ENCODE assay signal across 13 cellular contexts in the genomic region with DNA sequence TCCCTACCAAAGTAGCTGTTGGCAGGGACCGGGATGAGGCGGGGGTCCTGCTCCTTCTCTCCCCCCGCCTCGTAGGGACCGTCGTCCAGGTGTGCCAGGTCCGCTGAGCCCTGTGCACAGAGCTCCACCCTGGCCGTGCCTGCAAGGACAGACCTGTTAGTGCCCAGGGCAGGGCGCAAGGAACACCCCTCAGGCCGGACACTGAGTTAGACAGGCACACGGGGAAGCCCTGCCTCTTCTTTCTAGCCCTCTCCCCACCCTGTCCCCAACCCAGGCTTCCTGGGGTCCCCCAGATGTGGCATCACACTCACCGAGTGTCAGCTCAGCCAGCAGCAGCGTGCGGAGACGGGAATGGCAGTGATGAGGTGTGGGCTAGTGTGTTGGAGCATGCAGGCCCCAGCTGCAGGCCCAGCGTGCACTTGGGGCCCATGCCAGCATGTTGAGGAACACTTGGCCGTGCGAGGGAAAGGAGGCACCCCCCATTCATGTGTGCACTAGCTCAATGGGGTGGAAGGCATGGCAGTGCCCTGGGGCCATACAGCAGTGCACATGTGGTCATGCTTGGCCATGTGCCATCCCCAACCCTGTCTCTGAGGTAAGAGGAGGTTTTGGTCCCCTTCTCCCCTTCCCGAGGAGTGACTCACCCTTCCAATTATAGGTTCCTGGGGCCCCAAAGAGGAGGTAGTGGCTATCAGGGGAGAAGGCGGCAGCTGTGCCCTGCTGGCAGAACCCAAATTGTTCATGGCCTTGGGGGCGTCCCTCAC. TPM values are rescaled to one million over a fixed set of nuclear protein-coding genes. Genes with fewer than 3 reads are reported as not detected.
A peak's percentile ranks its signal among the peaks of the same experiment; 100 is the strongest.
DNase-seq lines count a peak whose midpoint lies in the region; ATAC-seq and TF ChIP-seq lines count a peak whose summit lies in the region.
"Had no signal": no experiment of that assay in that cellular context is flagged by ENCODE, and none has a peak within 500 bp of the region (broad histone marks: within the 10 kb centered on the region; RNA-seq: fewer than 3 reads in every experiment).

No MANE protein-coding gene starts in this region.

- H3K4me1 ChIP-seq in skeletal muscle tissue (ENCODE audit: control insufficient read depth in 3 of 3, insufficient read depth in 3 of 3, low read length in 3 of 3) (peaks cover 50 to 63% (median 54%) of the 10 kb centered on the region in 3 donors), adrenal gland (replicated peaks in 1 of 2) (no peaks in the 10 kb centered on the region)

- ATAC-seq in GM19463 (IDR thresholded peaks at IDR 0.05; ENCODE audit: unreplicated experiment) = peak; percentile 41
- ATAC-seq in activated naive CD8-positive, alpha-beta T cell treated with anti-CD3 and anti-CD28 coated beads, Interleukin-2, amount 50 U/mL, for 24 hours = no peak
- ATAC-seq: Panc1 had no signal

- 86 to 88% (median 87%) methylated on average over 16 to 21 of the region's 21 CpGs for WGBS in adrenal gland, 4 donors

- no peaks in the 10 kb centered on the region for H3K4me1 Mint-ChIP-seq in activated CD4-positive, alpha-beta T cell treated with anti-CD3 and anti-CD28 coated beads, Interleukin-2, amount 10 ng/mL, durations not matched to agents 24 days and 14 days
- no peaks in the 10 kb centered on the region for H3K4me1 Mint-ChIP-seq in activated naive CD8-positive, alpha-beta T cell treated with anti-CD3 and anti-CD28 coated beads, Interleukin-2, amount 50 U/mL, for 24 hours

- TF ChIP-seq POLR2A in adrenal gland (IDR thresholded peaks at IDR 0.05) = no peak

- no peaks in the 10 kb centered on the region for H3K36me3 Mint-ChIP-seq in activated CD4-positive, alpha-beta T cell treated with anti-CD3 and anti-CD28 coated beads, Interleukin-2, amount 10 ng/mL, durations not matched to agents 24 days and 14 days (ENCODE audit: low read depth)
- H3K36me3 Mint-ChIP-seq in activated naive CD8-positive, alpha-beta T cell treated with anti-CD3 and anti-CD28 coated beads, Interleukin-2, amount 50 U/mL, for 24 hours (ENCODE audit: low read depth) = no peaks in the 10 kb centered on the region
- H3K36me3 Mint-ChIP-seq: activated naive CD8-positive, alpha-beta T cell; CD4-positive, CD25-positive, alpha-beta regulatory T cell had no signal

- H3K4me3 ChIP-seq in epithelial cell of esophagus (ENCODE audit: low read length) = no peak overlapping the region
- peak overlapping the region; percentile 35 to 67 (median 63) for H3K4me3 ChIP-seq in skeletal muscle tissue (ENCODE audit: low read length in 3 of 3)
- no peak overlapping the region for H3K4me3 ChIP-seq in adrenal gland

- H3K4me3 Mint-ChIP-seq in activated CD4-positive, alpha-beta T cell treated with anti-CD3 and anti-CD28 coated beads, Interleukin-2, amount 10 ng/mL, durations not matched to agents 24 days and 14 days = no peak overlapping the region
- no peak overlapping the region for H3K4me3 Mint-ChIP-seq in activated naive CD8-positive, alpha-beta T cell treated with anti-CD3 and anti-CD28 coated beads, Interleukin-2, amount 50 U/mL, for 24 hours
- H3K4me3 Mint-ChIP-seq: activated naive CD8-positive, alpha-beta T cell; CD4-positive, CD25-positive, alpha-beta regulatory T cell had no signal

- TF ChIP-seq CTCF in epithelial cell of esophagus (IDR thresholded peaks at IDR 0.05; ENCODE audit: insufficient read depth, low read depth, low read length, missing control alignments) (no peak), adrenal gland (IDR thresholded peaks at IDR 0.05) (no peak)

- peak overlapping the region; percentile 33 to 69 (median 51) for H3K9ac ChIP-seq in skeletal muscle tissue (ENCODE audit: low read depth in 1 of 3, low read length in 3 of 3)
- H3K9ac ChIP-seq: KMS-11 had no signal

- DNase-seq in NOMO-1 treated with dmso at 0.1 percent for 144 hours (lab: John Stamatoyannopoulos, UW; ENCODE audit: unreplicated experiment) (peak; percentile 56), epithelial cell of esophagus (ENCODE audit: low read depth) (peak; percentile 42), adrenal gland (no peak), NAMALWA (ENCODE audit: low spot score) (no peak)
- DNase-seq in activated CD4-positive, alpha-beta T cell treated with anti-CD3 and anti-CD28 coated beads, Interleukin-2, amount 10 ng/mL, durations not matched to agents 24 days and 14 days = no peak
- DNase-seq in activated naive CD8-positive, alpha-beta T cell treated with anti-CD3 and anti-CD28 coated beads, Interleukin-2, amount 50 U/mL, for 24 hours = no peak
- DNase-seq: CD4-positive, CD25-positive, alpha-beta regulatory T cell; stimulated activated naive CD4-positive, alpha-beta T cell had no signal

- intact Hi-C loops in activated CD4-positive, alpha-beta T cell treated with anti-CD3 and anti-CD28 coated beads, Interleukin-2, amount 10 ng/mL, durations not matched to agents 24 days and 14 days (cut with micrococcal nuclease) = no loop called here
- intact Hi-C loops in adrenal gland (cut with DNase I) = no loop called here

- H3K36me3 ChIP-seq in skeletal muscle tissue (ENCODE audit: control insufficient read depth in 3 of 3, insufficient read depth in 3 of 3, low read length in 3 of 3) (peaks cover 40 to 51% (median 51%) of the 10 kb centered on the region in 3 donors), adrenal gland (replicated peaks in 1 of 2) (no peaks in the 10 kb centered on the region)

- H3K9me3 Mint-ChIP-seq in activated CD4-positive, alpha-beta T cell treated with anti-CD3 and anti-CD28 coated beads, Interleukin-2, amount 10 ng/mL, durations not matched to agents 24 days and 14 days = no peaks in the 10 kb centered on the region
- no peaks in the 10 kb centered on the region for H3K9me3 Mint-ChIP-seq in activated naive CD8-positive, alpha-beta T cell treated with anti-CD3 and anti-CD28 coated beads, Interleukin-2, amount 50 U/mL, for 24 hours
- H3K9me3 Mint-ChIP-seq: CD4-positive, CD25-positive, alpha-beta regulatory T cell had no signal

- H3K9me3 ChIP-seq in skeletal muscle tissue (ENCODE audit: control insufficient read depth in 3 of 3, low read length in 3 of 3) (no peaks in the 10 kb centered on the region), adrenal gland (replicated peaks in 1 of 3) (no peaks in the 10 kb centered on the region)

- H3K27me3 ChIP-seq in skeletal muscle tissue (ENCODE audit: control insufficient read depth in 3 of 3, insufficient read depth in 3 of 3, low read length in 3 of 3) (no peaks in the 10 kb centered on the region), adrenal gland (no peaks in the 10 kb centered on the region)

- H3K27ac ChIP-seq in skeletal muscle tissue (ENCODE audit: low read depth, low read length) (peak overlapping the region; percentile 42), adrenal gland (no peak overlapping the region)
- H3K27ac ChIP-seq: KMS-11 had no signal

- no peak overlapping the region for H3K27ac Mint-ChIP-seq in activated CD4-positive, alpha-beta T cell treated with anti-CD3 and anti-CD28 coated beads, Interleukin-2, amount 10 ng/mL, durations not matched to agents 24 days and 14 days
- no peak overlapping the region for H3K27ac Mint-ChIP-seq in activated naive CD8-positive, alpha-beta T cell treated with anti-CD3 and anti-CD28 coated beads, Interleukin-2, amount 50 U/mL, for 24 hours
- H3K27ac Mint-ChIP-seq: activated naive CD8-positive, alpha-beta T cell had no signal

- H3K27me3 Mint-ChIP-seq in activated CD4-positive, alpha-beta T cell treated with anti-CD3 and anti-CD28 coated beads, Interleukin-2, amount 10 ng/mL, durations not matched to agents 24 days and 14 days = peaks cover 15% of the 10 kb centered on the region
- H3K27me3 Mint-ChIP-seq in activated naive CD8-positive, alpha-beta T cell treated with anti-CD3 and anti-CD28 coated beads, Interleukin-2, amount 50 U/mL, for 24 hours = peaks cover 2% of the 10 kb centered on the region
- H3K27me3 Mint-ChIP-seq: activated naive CD8-positive, alpha-beta T cell had no signal

RNA-seq across cellular contexts. Expression of gene ITGA7, which starts 7.3 kb away (rescaled TPM):
- total RNA-seq in skeletal muscle tissue (123 TPM), adrenal gland (10 to 100 TPM in 5 of 8 donors, 1 to 10 TPM in 3; 5.7 to 19.7 (median 13.3) TPM)
- total RNA-seq in activated CD4-positive, alpha-beta T cell treated with anti-CD3 and anti-CD28 coated beads, Interleukin-2, amount 10 ng/mL, durations not matched to agents 24 days and 14 days = 0.65 and 1.5 TPM in 2 replicates
- polyA plus RNA-seq in adrenal gland = 10 to 100 TPM in 2 of 3 donors, 1 to 10 TPM in 1; 9.3 to 77.1 (median 53.6) TPM

RNA-seq across cellular contexts. Expression of gene BLOC1S1, which starts 15.4 kb away (rescaled TPM):
- 42.3 TPM for total RNA-seq in skeletal muscle tissue
- total RNA-seq in activated CD4-positive, alpha-beta T cell treated with anti-CD3 and anti-CD28 coated beads, Interleukin-2, amount 10 ng/mL, durations not matched to agents 24 days and 14 days = 62.7 and 64.8 TPM in 2 replicates
- 100 to 1,000 TPM; 180 to 304 (median 220) TPM for total RNA-seq in adrenal gland
- polyA plus RNA-seq in adrenal gland = 1,000 to 10,000 TPM in 1 of 3 donors, 100 to 1,000 TPM in 2; 188 to 1,005 (median 657) TPM

RNA-seq across cellular contexts. Expression of gene RDH5, which starts 19.8 kb away (rescaled TPM):
- total RNA-seq in skeletal muscle tissue = 19.8 TPM
- 7.1 and 8.4 TPM in 2 replicates for total RNA-seq in activated CD4-positive, alpha-beta T cell treated with anti-CD3 and anti-CD28 coated beads, Interleukin-2, amount 10 ng/mL, durations not matched to agents 24 days and 14 days
- 10 to 100 TPM in 1 of 8 donors, 1 to 10 TPM in 7; 1.9 to 25.7 (median 4.0) TPM for total RNA-seq in adrenal gland
- 10 to 100 TPM in 2 of 3 donors, 1 to 10 TPM in 1; 2.7 to 41.4 (median 32.7) TPM for polyA plus RNA-seq in adrenal gland

RNA-seq across cellular contexts. Expression of gene CD63, which starts 28.4 kb away (rescaled TPM):
- total RNA-seq in skeletal muscle tissue = 1,640 TPM
- total RNA-seq in activated CD4-positive, alpha-beta T cell treated with anti-CD3 and anti-CD28 coated beads, Interleukin-2, amount 10 ng/mL, durations not matched to agents 24 days and 14 days = 190 and 196 TPM in 2 replicates
- total RNA-seq in adrenal gland = 1,000 to 10,000 TPM in 6 of 8 donors, 100 to 1,000 TPM in 2; 796 to 1,954 (median 1,274) TPM
- 1,000 to 10,000 TPM; 1,798 to 2,350 (median 1,843) TPM for polyA plus RNA-seq in adrenal gland

RNA-seq across cellular contexts. Expression of gene GDF11, which starts 42.5 kb away (rescaled TPM):
- 3.1 TPM for total RNA-seq in skeletal muscle tissue
- total RNA-seq in activated CD4-positive, alpha-beta T cell treated with anti-CD3 and anti-CD28 coated beads, Interleukin-2, amount 10 ng/mL, durations not matched to agents 24 days and 14 days = 14.3 and 15.1 TPM in 2 replicates
- 1 to 10 TPM; 3.3 to 8.3 (median 7.1) TPM for total RNA-seq in adrenal gland
- 1 to 10 TPM; 2.4 to 4.1 (median 3.8) TPM for polyA plus RNA-seq in adrenal gland

Comparison
In these comparisons a context has a peak if more than half of its experiments do, and no peak if none do; other contexts are left out.
1. DNase-seq: peak in NOMO-1 treated with dmso at 0.1 percent for 144 hours (single experiment) and epithelial cell of esophagus (single experiment); none in activated CD4-positive, alpha-beta T cell treated with anti-CD3 and anti-CD28 coated beads, Interleukin-2, amount 10 ng/mL, durations not matched to agents 24 days and 14 days (single experiment), adrenal gland (0 of 7), activated naive CD8-positive, alpha-beta T cell treated with anti-CD3 and anti-CD28 coated beads, Interleukin-2, amount 50 U/mL, for 24 hours (single experiment) and NAMALWA (single experiment).
2. H3K4me3 ChIP-seq: peak in skeletal muscle tissue (3 of 3); none in epithelial cell of esophagus (single experiment) and adrenal gland (0 of 4).